ENCODE assay signal across 8 cellular contexts in the genomic region with DNA sequence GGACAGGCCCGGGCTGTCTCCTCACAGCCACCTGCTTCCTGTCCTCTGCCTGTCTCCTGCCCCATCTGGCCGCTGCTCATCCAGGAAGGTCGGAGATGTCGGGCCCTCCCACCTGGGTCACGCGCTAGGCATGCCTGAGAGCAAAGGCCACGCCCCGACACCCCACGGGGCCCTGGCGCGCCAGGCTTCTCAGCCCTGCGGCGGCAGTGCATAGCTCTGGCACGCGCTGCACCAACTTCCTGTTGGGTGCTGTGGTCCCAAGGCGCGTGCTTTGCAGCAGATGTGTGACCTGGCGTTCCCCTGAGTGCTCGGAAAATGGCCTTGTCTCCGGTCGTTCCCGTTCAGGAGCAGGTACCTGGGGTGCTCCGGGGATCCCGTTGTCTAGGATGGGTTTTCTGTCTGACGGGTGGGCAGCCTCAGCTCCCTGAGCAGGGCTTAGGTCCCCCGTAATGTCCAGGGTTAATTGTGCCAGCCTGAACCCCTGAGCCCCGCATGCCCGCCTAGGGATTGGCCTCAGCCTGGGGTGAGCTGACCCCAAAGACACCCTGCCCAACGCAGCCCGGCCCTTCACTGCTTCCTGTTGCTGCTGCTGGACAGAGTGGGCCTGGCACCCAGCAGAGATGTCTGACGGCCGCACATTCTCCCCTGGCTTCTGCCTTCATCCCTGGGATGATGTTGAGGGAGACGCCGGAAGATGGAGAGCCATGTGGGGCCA. TPM values are rescaled to one million over a fixed set of nuclear protein-coding genes. Genes with fewer than 3 reads are reported as not detected.
DNase-seq lines count a peak whose midpoint lies in the region; ATAC-seq and TF ChIP-seq lines count a peak whose summit lies in the region.

No MANE protein-coding gene starts in this region.

- H3K27me3 ChIP-seq in colonic mucosa: no peaks in the 10 kb centered on the region

- DNase-seq in NCI-H2029 (lab: John Stamatoyannopoulos, UW): peak; percentile 92
- peak; percentile 88 for DNase-seq in activated CD4-positive, CD25-positive, alpha-beta regulatory T cell treated with anti-CD3 and anti-CD28 coated beads, Interleukin-2, amount 50 U/mL, for 16 hours (ENCODE audit: low read depth, low spot score)
- peak; percentile 90 for DNase-seq in colonic mucosa
- peak; percentile 89 to 97 (median 91) for DNase-seq in mucosa of descending colon
- DNase-seq in inferior parietal cortex (ENCODE audit: extremely low spot score): no peak

- H3K36me3 ChIP-seq in colonic mucosa: no peaks in the 10 kb centered on the region
- H3K36me3 ChIP-seq in mucosa of descending colon (ENCODE audit: low read depth): no peaks in the 10 kb centered on the region

- peak overlapping the region; percentile 89 for H3K4me3 Mint-ChIP-seq in stimulated activated memory B cell treated with anti-CD40 and anti-IgM and Interleukin-4, amounts not matched to agents 10 μg/mL and 1 μg/mL and 100 μg/mL, for 72 hours

- peak overlapping the region; percentile 96 for H3K27ac Mint-ChIP-seq in stimulated activated memory B cell treated with anti-CD40 and anti-IgM and Interleukin-4, amounts not matched to agents 10 μg/mL and 1 μg/mL and 100 μg/mL, for 72 hours

- no peaks in the 10 kb centered on the region for H3K27me3 Mint-ChIP-seq in stimulated activated memory B cell treated with anti-CD40 and anti-IgM and Interleukin-4, amounts not matched to agents 10 μg/mL and 1 μg/mL and 100 μg/mL, for 72 hours

- H3K9ac ChIP-seq in colonic mucosa (ENCODE audit: low read depth in 2 of 2, low read length in 2 of 2): peak overlapping the region; percentile 64 to 70

- peaks cover 8% of the 10 kb centered on the region for H3K9me3 Mint-ChIP-seq in stimulated activated memory B cell treated with anti-CD40 and anti-IgM and Interleukin-4, amounts not matched to agents 10 μg/mL and 1 μg/mL and 100 μg/mL, for 72 hours

- ATAC-seq in GM18519 (IDR thresholded peaks at IDR 0.05; ENCODE audit: low FRiP score, unreplicated experiment): peak; percentile 79
- peak; percentile 73 for ATAC-seq in HG02852 (IDR thresholded peaks at IDR 0.05; ENCODE audit: unreplicated experiment)
- peak; percentile 94 for ATAC-seq in mucosa of descending colon
- peak; percentile 94 for ATAC-seq in stimulated activated memory B cell treated with anti-CD40 and anti-IgM and Interleukin-4, amounts not matched to agents 10 μg/mL and 1 μg/mL and 100 μg/mL, for 72 hours

- intact Hi-C loops in colonic mucosa (cut with DNase I): no loop called here
- intact Hi-C loops in mucosa of descending colon (cut with DNase I, micrococcal nuclease): no loop called here

- H3K27ac ChIP-seq in colonic mucosa: peak overlapping the region; percentile 57

- H3K9me3 ChIP-seq in colonic mucosa (no peaks in the 10 kb centered on the region), mucosa of descending colon (no peaks in the 10 kb centered on the region)

- H3K36me3 Mint-ChIP-seq in stimulated activated memory B cell treated with anti-CD40 and anti-IgM and Interleukin-4, amounts not matched to agents 10 μg/mL and 1 μg/mL and 100 μg/mL, for 72 hours: peaks cover 16% of the 10 kb centered on the region

- H3K4me1 ChIP-seq in colonic mucosa (peaks cover 3% of the 10 kb centered on the region), mucosa of descending colon (ENCODE audit: low read depth) (peaks cover 12% of the 10 kb centered on the region)

- H3K4me1 Mint-ChIP-seq in stimulated activated memory B cell treated with anti-CD40 and anti-IgM and Interleukin-4, amounts not matched to agents 10 μg/mL and 1 μg/mL and 100 μg/mL, for 72 hours: peaks cover 61% of the 10 kb centered on the region

- no peak for TF ChIP-seq CTCF in colonic mucosa (IDR thresholded peaks at IDR 0.05)
- no peak for TF ChIP-seq CTCF in mucosa of descending colon (IDR thresholded peaks at IDR 0.05)

- peak overlapping the region; percentile 38 for H3K4me3 ChIP-seq in colonic mucosa
- no peak overlapping the region for H3K4me3 ChIP-seq in mucosa of descending colon

RNA-seq across cellular contexts. Expression of gene KCNAB2, which starts 19.4 kb away (rescaled TPM):
- total RNA-seq in colonic mucosa (1 to 10 TPM; 4.7 to 6.4 TPM), mucosa of descending colon (10 to 100 TPM in 2 of 3 donors, 1 to 10 TPM in 1; 6.9 to 15.7 (median 11.8) TPM)

RNA-seq across cellular contexts. Expression of gene NPHP4, which starts 34.0 kb away (rescaled TPM):
- total RNA-seq in colonic mucosa: 10 to 100 TPM in 1 of 2 donors, 1 to 10 TPM in 1; 6.2 to 15.9 TPM
- total RNA-seq in mucosa of descending colon: 10 to 100 TPM in 2 of 3 donors, 1 to 10 TPM in 1; 7.5 to 12.2 (median 10.3) TPM
